Comparison of ENCODE assay signal across 1 cellular context in genomic region chr1:247578946-247579460, GRCh38.
TF ChIP-seq lines count a peak whose summit lies in the region.

No MANE protein-coding gene starts in this region.

TF ChIP-seq in GM23338, 12 proteins besides CTCF, POLR2A, EP300 and RAD21 (continued from another document):
- TF ChIP-seq, protein P1, sequence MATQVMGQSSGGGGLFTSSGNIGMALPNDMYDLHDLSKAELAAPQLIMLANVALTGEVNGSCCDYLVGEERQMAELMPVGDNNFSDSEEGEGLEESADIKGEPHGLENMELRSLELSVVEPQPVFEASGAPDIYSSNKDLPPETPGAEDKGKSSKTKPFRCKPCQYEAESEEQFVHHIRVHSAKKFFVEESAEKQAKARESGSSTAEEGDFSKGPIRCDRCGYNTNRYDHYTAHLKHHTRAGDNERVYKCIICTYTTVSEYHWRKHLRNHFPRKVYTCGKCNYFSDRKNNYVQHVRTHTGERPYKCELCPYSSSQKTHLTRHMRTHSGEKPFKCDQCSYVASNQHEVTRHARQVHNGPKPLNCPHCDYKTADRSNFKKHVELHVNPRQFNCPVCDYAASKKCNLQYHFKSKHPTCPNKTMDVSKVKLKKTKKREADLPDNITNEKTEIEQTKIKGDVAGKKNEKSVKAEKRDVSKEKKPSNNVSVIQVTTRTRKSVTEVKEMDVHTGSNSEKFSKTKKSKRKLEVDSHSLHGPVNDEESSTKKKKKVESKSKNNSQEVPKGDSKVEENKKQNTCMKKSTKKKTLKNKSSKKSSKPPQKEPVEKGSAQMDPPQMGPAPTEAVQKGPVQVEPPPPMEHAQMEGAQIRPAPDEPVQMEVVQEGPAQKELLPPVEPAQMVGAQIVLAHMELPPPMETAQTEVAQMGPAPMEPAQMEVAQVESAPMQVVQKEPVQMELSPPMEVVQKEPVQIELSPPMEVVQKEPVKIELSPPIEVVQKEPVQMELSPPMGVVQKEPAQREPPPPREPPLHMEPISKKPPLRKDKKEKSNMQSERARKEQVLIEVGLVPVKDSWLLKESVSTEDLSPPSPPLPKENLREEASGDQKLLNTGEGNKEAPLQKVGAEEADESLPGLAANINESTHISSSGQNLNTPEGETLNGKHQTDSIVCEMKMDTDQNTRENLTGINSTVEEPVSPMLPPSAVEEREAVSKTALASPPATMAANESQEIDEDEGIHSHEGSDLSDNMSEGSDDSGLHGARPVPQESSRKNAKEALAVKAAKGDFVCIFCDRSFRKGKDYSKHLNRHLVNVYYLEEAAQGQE (IDR thresholded peaks at IDR 0.05; ENCODE audit: unreplicated experiment): no peak
- TF ChIP-seq STAT1 (IDR thresholded peaks at IDR 0.05; ENCODE audit: unreplicated experiment): no peak
- TF ChIP-seq ETS1 (IDR thresholded peaks at IDR 0.05): no peak
